Comparison of ENCODE assay signal across 27 cellular contexts in genomic region chr20:25699914-25700313, GRCh38. TPM values are rescaled to one million over a fixed set of nuclear protein-coding genes. Genes with fewer than 3 reads are reported as not detected.
DNase-seq lines count a peak whose midpoint lies in the region; FAIRE-seq lines count a peak whose summit lies in the region.
"Had no signal": no experiment of that assay in that cellular context is flagged by ENCODE, and none has a peak within 500 bp of the region (broad histone marks: within the 10 kb centered on the region; RNA-seq: fewer than 3 reads in every experiment).

No MANE protein-coding gene starts in this region.

- H3K9me3 ChIP-seq in HAP-1: no peaks in the 10 kb centered on the region
- H3K9me3 ChIP-seq: thoracic aorta had no signal

- peak; percentile 73 for FAIRE-seq in G401.6 (lab: Jason Lieb, UNC)
- FAIRE-seq: urothelium cell line had no signal

- no peaks in the 10 kb centered on the region; the same call in 1 of the 2 replicates for H3K4me1 ChIP-seq in HAP-1

- no peaks in the 10 kb centered on the region for H3K36me3 ChIP-seq in HAP-1 (replicated peaks)
- H3K36me3 ChIP-seq: esophagus squamous epithelium, thoracic aorta had no signal

- DNase-seq in NCI-H226 (peak; percentile 6), dermis blood vessel endothelial cell (peak; percentile 14), myocyte (ENCODE audit: low read depth) (peak; percentile 20), HAP-1 (ENCODE audit: low spot score in 2 of 2) (no peak), DMS114 treated with DMSO at 0.1 percent for 48 hours (lab: John Stamatoyannopoulos, UW; ENCODE audit: unreplicated experiment) (no peak)
- DNase-seq in activated CD4-positive, alpha-beta T cell treated with anti-CD3 and anti-CD28 coated beads, Interleukin-2, amount 50 U/mL, for 4 hours: no peak
- DNase-seq: activated CD4-positive, alpha-beta memory T cell treated with anti-CD3 and anti-CD28 coated beads, Interleukin-2, amount 10 ng/mL, durations not matched to agents 7 days and 5 days; activated CD4-positive, CD25-positive, alpha-beta regulatory T cell treated with anti-CD3 and anti-CD28 coated beads, Interleukin-2, amount 50 U/mL, for 72 hours; anterior cingulate cortex; CD4-positive, alpha-beta T cell; cortex of kidney; DMS153; esophagus squamous epithelium; islet precursor cell; midbrain; naive thymus-derived CD8-positive, alpha-beta T cell; NCI-H1092; NCI-H1930; NCI-H748 treated with DMSO at 0.1 percent for 48 hours; nucleus accumbens; SK-N-SH; stimulated activated naive CD8-positive, alpha-beta T cell treated with anti-CD3 and anti-CD28 coated beads, Interleukin-15, Interleukin-2, amounts not matched to agents 100 U/mL and 50 U/mL, for 24 hours; T-helper 2 cell had no signal

- H3K4me3 ChIP-seq in HAP-1: no peak overlapping the region
- H3K4me3 ChIP-seq: esophagus squamous epithelium, skin epidermis, thoracic aorta had no signal

- peaks cover 13% of the 10 kb centered on the region; the same call in 1 of the 2 replicates for H3K27me3 ChIP-seq in HAP-1 (ENCODE audit: low read depth)
- H3K27me3 ChIP-seq: esophagus squamous epithelium had no signal

- in situ Hi-C loops in HAP-1 (cut with MboI; ENCODE audit: low sequenced_read_pairs): loop anchor here (5.0 to 25.0 kb wide), 2 partner anchors 78 to 162 kb away; partner anchors contain the start of gene NANP

RNA-seq across cellular contexts. Expression of gene ZNF337, which starts 3.3 kb away (rescaled TPM):
- total RNA-seq in dermis blood vessel endothelial cell (16.6 and 19.1 TPM in 2 replicates), myocyte (15.1 and 15.7 TPM in 2 replicates)
- polyA plus RNA-seq in myocyte (2012): 9.2 TPM

Comparison
In these comparisons a context has a peak if more than half of its experiments do, and no peak if none do; other contexts are left out.
1. DNase-seq: peak in NCI-H226 (single experiment), dermis blood vessel endothelial cell (single experiment) and myocyte (single experiment); none in HAP-1 (0 of 2), DMS114 treated with DMSO at 0.1 percent for 48 hours (single experiment) and activated CD4-positive, alpha-beta T cell treated with anti-CD3 and anti-CD28 coated beads, Interleukin-2, amount 50 U/mL, for 4 hours (0 of 2).